ENCODE assay signal across 1 cellular context in the genomic region with DNA sequence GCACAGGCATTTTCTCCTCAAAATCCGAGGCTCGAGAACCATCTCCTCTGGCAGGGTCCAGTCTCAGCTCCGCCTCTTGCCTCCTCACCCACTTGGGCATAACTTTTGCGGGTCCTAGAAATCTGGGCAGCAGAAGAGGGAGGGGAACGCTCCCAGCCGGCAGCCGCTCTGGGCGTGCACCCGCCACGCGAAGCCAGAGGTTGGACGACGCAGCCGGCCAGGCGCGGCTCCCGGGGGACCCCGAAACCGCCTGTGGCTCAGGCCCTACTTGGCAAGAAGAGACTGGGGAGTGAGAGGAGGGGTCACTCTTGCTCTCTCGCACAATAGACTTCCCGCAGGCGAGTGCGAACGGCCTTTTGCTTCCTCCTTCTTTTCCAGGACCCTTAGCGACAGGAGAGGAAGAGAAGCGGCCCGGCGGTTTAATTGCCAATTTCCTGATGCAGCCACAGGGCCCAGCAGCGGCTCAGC.
TF ChIP-seq lines count a peak whose summit lies in the region.

No MANE protein-coding gene starts in this region.

TF ChIP-seq in H1, 55 proteins besides CTCF, POLR2A, EP300 and RAD21:
- TF ChIP-seq SUZ12 (IDR thresholded peaks at IDR 0.05; ENCODE audit: low read length) (peak; percentile 87; the same call in 1 of the 2 replicates), CHD2 (IDR thresholded peaks at IDR 0.05; ENCODE audit: low read length) (no peak), EGR1 (IDR thresholded peaks at IDR 0.05; ENCODE audit: borderline replicate concordance, low read depth, low read length) (0 out of 2 replicates have a peak, but pooled peaks have one; percentile 14), CTBP2 (IDR thresholded peaks at IDR 0.05; ENCODE audit: borderline replicate concordance, insufficient read depth, insufficient read length, low read length) (peak; percentile 88), CEBPB (IDR thresholded peaks at IDR 0.05; ENCODE audit: low read depth, low read length) (no peak), RNF2 (IDR thresholded peaks at IDR 0.05; ENCODE audit: borderline replicate concordance, low read depth, low read length, missing control alignments, poor library complexity, severe bottlenecking) (peak; percentile 66)
